Comparison of ENCODE assay signal across 13 cellular contexts in the genomic region with DNA sequence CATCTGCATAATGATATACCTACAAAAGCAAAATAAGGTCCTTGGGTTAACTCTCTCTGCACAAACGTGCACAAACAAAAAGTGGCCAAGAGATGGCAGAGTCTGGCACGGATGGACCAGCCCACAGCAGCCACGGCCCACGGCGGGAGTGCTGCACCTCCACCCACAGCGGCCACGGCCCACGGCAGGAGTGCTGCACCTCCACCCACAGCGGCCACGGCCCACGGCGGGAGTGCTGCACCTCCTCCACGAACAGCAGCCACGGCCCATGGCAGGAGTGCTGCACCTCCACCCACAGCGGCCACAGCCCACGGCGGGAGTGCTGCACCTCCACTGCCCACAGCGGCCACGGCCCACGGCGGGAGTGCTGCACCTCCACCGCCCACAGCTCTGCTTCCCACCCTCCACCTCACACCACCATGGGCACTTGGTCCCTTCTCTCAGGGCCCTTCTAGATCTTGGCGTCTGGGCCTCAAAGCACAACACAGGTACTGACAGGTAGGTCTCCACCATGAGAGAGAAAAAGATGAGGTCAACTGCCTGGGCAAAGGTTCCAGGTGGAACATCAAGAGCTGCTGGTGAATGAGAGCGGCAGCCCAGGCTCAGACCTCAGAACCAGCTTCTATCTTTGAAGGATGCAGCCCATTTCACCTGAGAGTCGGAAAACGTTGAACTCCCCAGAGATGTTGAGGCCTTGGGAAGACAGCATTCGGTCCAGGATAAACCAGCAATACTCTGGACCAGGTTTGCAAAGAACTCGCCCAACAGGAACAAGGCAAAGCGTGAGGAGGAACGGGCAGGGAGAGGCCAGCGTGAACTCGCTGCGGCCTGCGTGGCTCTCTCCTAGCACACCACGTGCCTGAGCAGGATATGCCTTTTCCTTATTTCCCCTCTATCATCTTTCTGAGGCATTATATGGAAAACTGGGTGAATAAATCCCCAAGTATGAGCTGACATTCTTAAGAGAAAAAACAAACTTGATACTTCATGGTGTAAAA.
DNase-seq lines count a peak whose midpoint lies in the region; ATAC-seq and TF ChIP-seq lines count a peak whose summit lies in the region.
"Had no signal": no experiment of that assay in that cellular context is flagged by ENCODE, and none has a peak within 500 bp of the region (broad histone marks: within the 10 kb centered on the region; RNA-seq: fewer than 3 reads in every experiment).

No MANE protein-coding gene starts in this region.

- H3K9me3 Mint-ChIP-seq in HFFc6 = no peaks in the 10 kb centered on the region
- no peaks in the 10 kb centered on the region for H3K9me3 Mint-ChIP-seq in central memory CD8-positive, alpha-beta T cell
- no peaks in the 10 kb centered on the region for H3K9me3 Mint-ChIP-seq in naive thymus-derived CD4-positive, alpha-beta T cell

- H3K4me1 ChIP-seq in naive thymus-derived CD4-positive, alpha-beta T cell (ENCODE audit: control insufficient read depth in 2 of 2, insufficient read depth in 2 of 2, low read length in 2 of 2) = peaks cover 19 to 36% of the 10 kb centered on the region in 2 donors
- H3K4me1 ChIP-seq in left lung = peaks cover 11 to 37% of the 10 kb centered on the region in 2 donors

- ATAC-seq in central memory CD8-positive, alpha-beta T cell (replicated peaks; ENCODE audit: extremely low read depth, poor library complexity, severe bottlenecking) = peak; percentile 46
- peak; percentile 45 for ATAC-seq in naive thymus-derived CD4-positive, alpha-beta T cell
- no peak for ATAC-seq in left lung
- ATAC-seq: gastrocnemius medialis, left ventricle myocardium superior had no signal

- H3K27ac Mint-ChIP-seq in HFFc6 = peak overlapping the region; percentile 36
- H3K27ac Mint-ChIP-seq in central memory CD8-positive, alpha-beta T cell (ENCODE audit: low read depth) = no peak overlapping the region
- peak overlapping the region in 7 of 9 donors; percentile 23 to 79 (median 69) for H3K27ac Mint-ChIP-seq in naive thymus-derived CD4-positive, alpha-beta T cell

- H3K9me3 ChIP-seq in naive thymus-derived CD4-positive, alpha-beta T cell (ENCODE audit: control insufficient read depth in 2 of 3, low read length in 3 of 3) = no peaks in the 10 kb centered on the region
- H3K9me3 ChIP-seq in left lung = no peaks in the 10 kb centered on the region
- H3K9me3 ChIP-seq: gastrocnemius medialis had no signal

- no peak for TF ChIP-seq CTCF in C4-2B (conservative IDR thresholded peaks at IDR 0.05)
- TF ChIP-seq CTCF in HFFc6 (IDR thresholded peaks at IDR 0.05) = no peak; the same call in 1 of the 2 replicates
- TF ChIP-seq CTCF in left lung (IDR thresholded peaks at IDR 0.05) = no peak

- peaks cover 69% of the 10 kb centered on the region for H3K4me1 Mint-ChIP-seq in HFFc6 (ENCODE audit: low read depth)
- peaks cover 57% of the 10 kb centered on the region for H3K4me1 Mint-ChIP-seq in central memory CD8-positive, alpha-beta T cell
- H3K4me1 Mint-ChIP-seq in naive thymus-derived CD4-positive, alpha-beta T cell = peaks cover 45 to 85% (median 72%) of the 10 kb centered on the region in 7 donors

- intact Hi-C loops in naive thymus-derived CD4-positive, alpha-beta T cell (cut with micrococcal nuclease) = no loop called here
- intact Hi-C loops in left lung (cut with DNase I) = no loop called here

- peaks cover 0 to 5% (median 0%) of the 10 kb centered on the region in 3 experiments for H3K36me3 ChIP-seq in naive thymus-derived CD4-positive, alpha-beta T cell (ENCODE audit: control insufficient read depth in 2 of 3, insufficient read depth in 3 of 3, low read length in 3 of 3)
- peaks cover 0 to 3% of the 10 kb centered on the region in 2 donors for H3K36me3 ChIP-seq in left lung
- H3K36me3 ChIP-seq: gastrocnemius medialis had no signal

- no peak overlapping the region for H3K4me3 Mint-ChIP-seq in HFFc6
- H3K4me3 Mint-ChIP-seq in central memory CD8-positive, alpha-beta T cell = no peak overlapping the region
- peak overlapping the region in 2 of 10 donors; percentile 23 to 27 for H3K4me3 Mint-ChIP-seq in naive thymus-derived CD4-positive, alpha-beta T cell

- H3K27me3 ChIP-seq in naive thymus-derived CD4-positive, alpha-beta T cell (ENCODE audit: control insufficient read depth in 2 of 2, insufficient read depth in 2 of 2, low read length in 2 of 2) = no peaks in the 10 kb centered on the region
- no peaks in the 10 kb centered on the region for H3K27me3 ChIP-seq in left lung
- H3K27me3 ChIP-seq: gastrocnemius medialis had no signal

- no peak overlapping the region for H3K4me3 ChIP-seq in naive thymus-derived CD4-positive, alpha-beta T cell (ENCODE audit: low read length)
- H3K4me3 ChIP-seq in left lung = no peak overlapping the region
- H3K4me3 ChIP-seq: gastrocnemius medialis, GM23248 had no signal

- peaks cover 16% of the 10 kb centered on the region; the same call in 1 of the 2 replicates for H3K36me3 Mint-ChIP-seq in HFFc6 (ENCODE audit: low read depth)
- peaks cover 20% of the 10 kb centered on the region for H3K36me3 Mint-ChIP-seq in central memory CD8-positive, alpha-beta T cell (ENCODE audit: insufficient read depth)
- peaks cover 0 to 15% (median 0%) of the 10 kb centered on the region in 5 donors for H3K36me3 Mint-ChIP-seq in naive thymus-derived CD4-positive, alpha-beta T cell

- H3K27me3 Mint-ChIP-seq in HFFc6 (ENCODE audit: insufficient read depth) = peaks cover 16% of the 10 kb centered on the region
- no peaks in the 10 kb centered on the region for H3K27me3 Mint-ChIP-seq in central memory CD8-positive, alpha-beta T cell
- H3K27me3 Mint-ChIP-seq in naive thymus-derived CD4-positive, alpha-beta T cell = no peaks in the 10 kb centered on the region

- H3K27ac ChIP-seq in C4-2B = peak overlapping the region; percentile 12
- H3K27ac ChIP-seq in naive thymus-derived CD4-positive, alpha-beta T cell (ENCODE audit: low read depth, low read length) = no peak overlapping the region
- H3K27ac ChIP-seq in left lung = no peak overlapping the region
- H3K27ac ChIP-seq: gastrocnemius medialis had no signal

- DNase-seq in HFFc6 (no peak), left lung (no peak), NCI-H510A (lab: John Stamatoyannopoulos, UW) (no peak), NCI-H2107 (lab: John Stamatoyannopoulos, UW) (no peak)
- DNase-seq in central memory CD8-positive, alpha-beta T cell (ENCODE audit: low spot score in 2 of 2) = peak in 1 of 2 donors; percentile 30
- DNase-seq in naive thymus-derived CD4-positive, alpha-beta T cell = no peak
- DNase-seq in effector CD8-positive, alpha-beta T cell (lab: John Stamatoyannopoulos, UW) = no peak
- DNase-seq: gastrocnemius medialis; GM23248; left ventricle myocardium superior; NCI-H345; stimulated activated CD8-positive, alpha-beta memory T cell treated with anti-CD3 and anti-CD28 coated beads, Interleukin-4, amount 100 ng/mL, for 48 hours had no signal

- CTCF ChIA-PET in naive thymus-derived CD4-positive, alpha-beta T cell (lab: Charles Lee) = no interaction called here

- POLR2A ChIA-PET in naive thymus-derived CD4-positive, alpha-beta T cell (lab: Charles Lee) = no interaction called here
